ENCODE assay signal across 18 cellular contexts in genomic region chr7:25726682-25727357, GRCh38.
DNase-seq lines count a peak whose midpoint lies in the region; ATAC-seq and TF ChIP-seq lines count a peak whose summit lies in the region.
"Had no signal": no experiment of that assay in that cellular context is flagged by ENCODE, and none has a peak within 500 bp of the region (broad histone marks: within the 10 kb centered on the region; RNA-seq: fewer than 3 reads in every experiment).

No MANE protein-coding gene starts in this region.

- H3K27me3 Mint-ChIP-seq in chondrocyte (ENCODE audit: low read depth) (no peaks in the 10 kb centered on the region), nephron (ENCODE audit: low read depth) (no peaks in the 10 kb centered on the region)

- no peak for TF ChIP-seq CTCF in chondrocyte (IDR thresholded peaks at IDR 0.05)
- TF ChIP-seq CTCF in nephron (IDR thresholded peaks at IDR 0.05; ENCODE audit: unreplicated experiment in 3 of 3): no peak

- H3K4me3 Mint-ChIP-seq in chondrocyte (ENCODE audit: unreplicated experiment) (no peak overlapping the region), nephron (no peak overlapping the region)
- H3K4me3 Mint-ChIP-seq: activated CD8-positive, alpha-beta memory T cell treated with anti-CD3 and anti-CD28 coated beads, Interleukin-2, amount 10 ng/mL, durations not matched to agents 7 days and 5 days had no signal

- no peak for ATAC-seq in HG03457 (IDR thresholded peaks at IDR 0.05; ENCODE audit: unreplicated experiment)
- ATAC-seq: activated CD4-positive, CD25-positive, alpha-beta regulatory T cell treated with anti-CD3 and anti-CD28 coated beads, Interleukin-2, amount 50 U/mL, for 24 hours; activated CD8-positive, alpha-beta memory T cell treated with anti-CD3 and anti-CD28 coated beads, Interleukin-2, amount 10 ng/mL, durations not matched to agents 7 days and 5 days had no signal

- in situ Hi-C loops in G401 (cut with HindIII; ENCODE audit: low sequenced_read_pairs): no loop called here

- H3K36me3 Mint-ChIP-seq in chondrocyte (ENCODE audit: low read depth): no peaks in the 10 kb centered on the region
- no peaks in the 10 kb centered on the region for H3K36me3 Mint-ChIP-seq in nephron (ENCODE audit: low read depth)
- H3K36me3 Mint-ChIP-seq: activated CD8-positive, alpha-beta memory T cell treated with anti-CD3 and anti-CD28 coated beads, Interleukin-2, amount 10 ng/mL, durations not matched to agents 7 days and 5 days had no signal

- H3K27ac Mint-ChIP-seq in chondrocyte (ENCODE audit: unreplicated experiment): peak overlapping the region; percentile 58
- H3K27ac Mint-ChIP-seq in nephron: peak overlapping the region; percentile 68 to 91 (median 85)
- H3K27ac Mint-ChIP-seq: activated CD8-positive, alpha-beta memory T cell treated with anti-CD3 and anti-CD28 coated beads, Interleukin-2, amount 10 ng/mL, durations not matched to agents 7 days and 5 days; progenitor cell of endocrine pancreas had no signal

- H3K4me1 Mint-ChIP-seq in chondrocyte (ENCODE audit: low read depth) (peaks cover 38% of the 10 kb centered on the region), nephron (peaks cover 37% of the 10 kb centered on the region)
- H3K4me1 Mint-ChIP-seq: activated CD8-positive, alpha-beta memory T cell treated with anti-CD3 and anti-CD28 coated beads, Interleukin-2, amount 10 ng/mL, durations not matched to agents 7 days and 5 days had no signal

- H3K9me3 Mint-ChIP-seq in chondrocyte (ENCODE audit: low read depth) (no peaks in the 10 kb centered on the region), nephron (no peaks in the 10 kb centered on the region)

- DNase-seq in G401 (ENCODE audit: low spot score) (peak; percentile 57), NCI-H146 treated with DMSO at 0.1 percent for 48 hours (lab: John Stamatoyannopoulos, UW; ENCODE audit: unreplicated experiment) (peak; percentile 55), chondrocyte (ENCODE audit: low spot score) (no peak), NCI-H2196 treated with DMSO at 0.1 percent for 48 hours (lab: John Stamatoyannopoulos, UW; ENCODE audit: unreplicated experiment) (no peak), HuH-7.5 (ENCODE audit: low spot score) (no peak), dedifferentiated amniotic fluid mesenchymal stem cell (ENCODE audit: extremely low spot score) (no peak)
- DNase-seq: activated CD8-positive, alpha-beta memory T cell treated with anti-CD3 and anti-CD28 coated beads, Interleukin-2, amount 10 ng/mL, durations not matched to agents 7 days and 5 days; aorta; Calu3; heart right ventricle; Kasumi-1; NCI-H2029 treated with DMSO at 0.1 percent for 48 hours; Right ventricle myocardium superior; stomach had no signal

Comparison
In these comparisons a context has a peak if more than half of its experiments do, and no peak if none do; other contexts are left out.
1. DNase-seq: peak in G401 (single experiment) and NCI-H146 treated with DMSO at 0.1 percent for 48 hours (single experiment); none in chondrocyte (single experiment), NCI-H2196 treated with DMSO at 0.1 percent for 48 hours (single experiment), HuH-7.5 (single experiment) and dedifferentiated amniotic fluid mesenchymal stem cell (single experiment).